ENCODE assay signal across 9 cellular contexts in genomic region chr10:127196227-127196954, GRCh38. TPM values are rescaled to one million over a fixed set of nuclear protein-coding genes. Genes with fewer than 3 reads are reported as not detected.
A peak's percentile ranks its signal among the peaks of the same experiment; 100 is the strongest.
DNase-seq lines count a peak whose midpoint lies in the region; ATAC-seq and TF ChIP-seq lines count a peak whose summit lies in the region.
"Had no signal": no experiment of that assay in that cellular context is flagged by ENCODE, and none has a peak within 500 bp of the region (broad histone marks: within the 10 kb centered on the region; RNA-seq: fewer than 3 reads in every experiment).

Gene INSYN2A, minus strand, starts transcription at chr10:127196591. Its CDS starts 20,196 bp downstream, at chr10:127176395.

- H3K27ac ChIP-seq in brain microvascular endothelial cell (no peak within 1 kb of the TSS), substantia nigra (ENCODE audit: low read depth, low read length, poor library complexity, severe bottlenecking) (no peak within 1 kb of the TSS)
- no peak within 1 kb of the TSS for H3K27ac ChIP-seq in CD4-positive, alpha-beta T cell (ENCODE audit: low read depth, low read length)
- H3K27ac ChIP-seq: SK-N-MC had no signal

- H3K4me3 ChIP-seq in brain microvascular endothelial cell (ENCODE audit: low read depth, low read length): peak within 1 kb of the TSS; percentile 54
- H3K4me3 ChIP-seq: SK-N-MC had no signal

- TF ChIP-seq CTCF in brain microvascular endothelial cell (IDR thresholded peaks at IDR 0.05; ENCODE audit: low read depth, low read length, missing control alignments): peak; percentile 56
- no peak for TF ChIP-seq CTCF in CD4-positive, alpha-beta T cell (IDR thresholded peaks at IDR 0.05)

- intact Hi-C loops in CD4-positive, alpha-beta T cell (cut with DNase I, micrococcal nuclease): no loop called here

- H3K9me3 ChIP-seq in CD4-positive, alpha-beta T cell (ENCODE audit: control insufficient read depth, low read length): no peaks in the 10 kb centered on the region

- H3K4me3 Mint-ChIP-seq in immature natural killer cell: peak within 1 kb of the TSS in 3 of 5 donors; percentile 61 to 76 (median 65)
- no peak within 1 kb of the TSS for H3K4me3 Mint-ChIP-seq in CD4-positive, alpha-beta T cell

- H3K4me1 Mint-ChIP-seq in immature natural killer cell: no peaks in the 10 kb centered on the region
- no peaks in the 10 kb centered on the region for H3K4me1 Mint-ChIP-seq in CD4-positive, alpha-beta T cell (ENCODE audit: low read depth)

- in situ Hi-C loops in brain microvascular endothelial cell (cut with HindIII; ENCODE audit: low pct_ligation_motif_present, low sequenced_read_pairs): no loop called here

- no peak within 1 kb of the TSS for H3K27ac Mint-ChIP-seq in immature natural killer cell
- H3K27ac Mint-ChIP-seq in CD4-positive, alpha-beta T cell: no peak within 1 kb of the TSS

- peak; percentile 30 for DNase-seq in NCI-H1092 treated with DMSO at 0.1 percent for 48 hours (lab: John Stamatoyannopoulos, UW)
- DNase-seq in NCI-H1092 (lab: John Stamatoyannopoulos, UW): no peak
- DNase-seq in brain microvascular endothelial cell: peak; percentile 29
- DNase-seq in immature natural killer cell: no peak
- DNase-seq in substantia nigra (lab: John Stamatoyannopoulos, UW): peak in 38 of 49 donors; percentile 10 to 75 (median 43)
- no peak for DNase-seq in stimulated activated CD8-positive, alpha-beta memory T cell treated with anti-CD3 and anti-CD28 coated beads, Interleukin-4, amount 100 ng/mL, for 48 hours
- no peak for DNase-seq in DMS153 treated with DMSO at 0.1 percent for 48 hours (lab: John Stamatoyannopoulos, UW; ENCODE audit: unreplicated experiment)
- no peak for DNase-seq in CD4-positive, alpha-beta T cell

- H3K27me3 Mint-ChIP-seq in immature natural killer cell (ENCODE audit: low read depth in 3 of 3): peaks cover 10 to 31% (median 13%) of the 10 kb centered on the region in 3 donors
- H3K27me3 Mint-ChIP-seq in CD4-positive, alpha-beta T cell: peaks cover 60% of the 10 kb centered on the region

- H3K27me3 ChIP-seq in brain microvascular endothelial cell (replicated peaks): no peaks in the 10 kb centered on the region
- peaks cover 55% of the 10 kb centered on the region for H3K27me3 ChIP-seq in CD4-positive, alpha-beta T cell (ENCODE audit: control insufficient read depth, insufficient read depth, low read length)

- no peaks in the 10 kb centered on the region for H3K36me3 ChIP-seq in brain microvascular endothelial cell (replicated peaks)

- CTCF ChIA-PET in CD4-positive, alpha-beta T cell (lab: Charles Lee): no interaction called here

- H3K9me3 Mint-ChIP-seq in immature natural killer cell: peaks cover 0 to 2% (median 0%) of the 10 kb centered on the region in 6 donors
- no peaks in the 10 kb centered on the region for H3K9me3 Mint-ChIP-seq in CD4-positive, alpha-beta T cell

- no peak for ATAC-seq in CD4-positive, alpha-beta T cell (ENCODE audit: poor library complexity)

- POLR2A ChIA-PET in CD4-positive, alpha-beta T cell (lab: Charles Lee): no interaction called here

- H3K36me3 Mint-ChIP-seq in immature natural killer cell: no peaks in the 10 kb centered on the region
- no peaks in the 10 kb centered on the region for H3K36me3 Mint-ChIP-seq in CD4-positive, alpha-beta T cell (ENCODE audit: low read depth)

RNA-seq across cellular contexts. Expression of gene INSYN2A, which starts in this region (rescaled TPM):
- polyA plus RNA-seq in immature natural killer cell: not detected
- total RNA-seq in CD4-positive, alpha-beta T cell: not detected

Comparison
In these comparisons a context has a peak if more than half of its experiments do, and no peak if none do; other contexts are left out.
1. DNase-seq: peak in NCI-H1092 treated with DMSO at 0.1 percent for 48 hours (single experiment), brain microvascular endothelial cell (single experiment) and substantia nigra (38 of 49); none in NCI-H1092 (single experiment), immature natural killer cell (0 of 3), stimulated activated CD8-positive, alpha-beta memory T cell treated with anti-CD3 and anti-CD28 coated beads, Interleukin-4, amount 100 ng/mL, for 48 hours (single experiment), DMS153 treated with DMSO at 0.1 percent for 48 hours (single experiment) and CD4-positive, alpha-beta T cell (0 of 10).